Comparison of ENCODE assay signal across 1 cellular context in the genomic region with DNA sequence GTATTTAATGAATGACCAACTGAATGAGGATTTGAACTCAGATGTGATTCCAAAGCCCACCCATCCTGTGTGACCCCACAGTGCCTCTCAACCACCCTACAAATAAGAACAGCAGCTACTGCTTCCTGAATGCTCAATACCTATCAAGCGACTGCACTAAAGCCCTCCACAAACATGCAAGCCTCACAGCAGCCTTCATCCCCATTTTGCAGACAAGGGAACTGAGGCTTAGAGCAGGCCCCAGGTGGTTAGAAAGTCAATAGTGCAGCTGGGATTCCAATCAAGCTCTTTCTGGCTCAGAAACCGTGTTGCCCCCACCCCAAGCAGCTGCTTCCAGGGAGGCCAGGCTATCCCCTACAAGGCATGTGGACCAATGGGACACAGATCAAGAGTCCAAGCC.
TF ChIP-seq lines count a peak whose summit lies in the region.

No MANE protein-coding gene starts in this region.

TF ChIP-seq in HepG2, 621 proteins besides CTCF, POLR2A, EP300 and RAD21:
- peak; percentile 89 for TF ChIP-seq ZNF629 (CRISPR knock-in tag; conservative IDR thresholded peaks at IDR 0.05)
- TF ChIP-seq, protein P1, sequence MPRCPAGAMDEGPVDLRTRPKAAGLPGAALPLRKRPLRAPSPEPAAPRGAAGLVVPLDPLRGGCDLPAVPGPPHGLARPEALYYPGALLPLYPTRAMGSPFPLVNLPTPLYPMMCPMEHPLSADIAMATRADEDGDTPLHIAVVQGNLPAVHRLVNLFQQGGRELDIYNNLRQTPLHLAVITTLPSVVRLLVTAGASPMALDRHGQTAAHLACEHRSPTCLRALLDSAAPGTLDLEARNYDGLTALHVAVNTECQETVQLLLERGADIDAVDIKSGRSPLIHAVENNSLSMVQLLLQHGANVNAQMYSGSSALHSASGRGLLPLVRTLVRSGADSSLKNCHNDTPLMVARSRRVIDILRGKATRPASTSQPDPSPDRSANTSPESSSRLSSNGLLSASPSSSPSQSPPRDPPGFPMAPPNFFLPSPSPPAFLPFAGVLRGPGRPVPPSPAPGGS (CRISPR knock-in tag; IDR thresholded peaks at IDR 0.05), result 0 out of 2 replicates have a peak, but pooled peaks have one; percentile 29
- peak; percentile 21; the same call in 1 of the 2 replicates for TF ChIP-seq ZMYM3 (CRISPR knock-in tag; IDR thresholded peaks at IDR 0.05)
- peak; percentile 52 for TF ChIP-seq HNF4A (CRISPR knock-in tag; IDR thresholded peaks at IDR 0.05)
- no peak for TF ChIP-seq NR1H2 (CRISPR knock-in tag; IDR thresholded peaks at IDR 0.05; ENCODE audit: borderline replicate concordance, low read depth)
